ENCODE assay signal across 8 cellular contexts in genomic region chr1:113872219-113872934, GRCh38. TPM values are rescaled to one million over a fixed set of nuclear protein-coding genes. Genes with fewer than 3 reads are reported as not detected.
DNase-seq lines count a peak whose midpoint lies in the region; ATAC-seq and TF ChIP-seq lines count a peak whose summit lies in the region.

No MANE protein-coding gene starts in this region.

- no peak for TF ChIP-seq CTCF in PC-9 (conservative IDR thresholded peaks at IDR 0.05)
- no peak for TF ChIP-seq CTCF in hepatocyte (IDR thresholded peaks at IDR 0.05; ENCODE audit: poor library complexity)

- H3K9me2 ChIP-seq in PC-9 (ENCODE audit: insufficient read depth) (no peaks in the 10 kb centered on the region), hepatocyte (replicated peaks; ENCODE audit: insufficient read depth) (no peaks in the 10 kb centered on the region)

- intact Hi-C loops in PC-9 (cut with micrococcal nuclease; ENCODE audit: unreplicated experiment): no loop called here

- POLR2A ChIA-PET in PC-9 (lab: Charles Lee; ENCODE audit: unreplicated experiment): no interaction called here

- peak; percentile 7 for ATAC-seq in GM21737 (IDR thresholded peaks at IDR 0.05; ENCODE audit: unreplicated experiment)

- peaks cover 13% of the 10 kb centered on the region for H3F3A ChIP-seq in PC-9 (ENCODE audit: insufficient read depth, low read depth)

- H3K27me3 ChIP-seq in ACC112 (ENCODE audit: insufficient read depth, low read length) (no peaks in the 10 kb centered on the region), PC-9 (ENCODE audit: insufficient read depth, low read depth) (no peaks in the 10 kb centered on the region), hepatocyte (no peaks in the 10 kb centered on the region)

- H3K36me3 ChIP-seq in ACC112 (ENCODE audit: insufficient read depth, low read length) (no peaks in the 10 kb centered on the region), PC-9 (ENCODE audit: low read depth) (no peaks in the 10 kb centered on the region), hepatocyte (replicated peaks; ENCODE audit: insufficient read depth, low read depth) (no peaks in the 10 kb centered on the region)

- H2AFZ ChIP-seq in ACC112 (ENCODE audit: low read length, unreplicated experiment) (peak overlapping the region; percentile 52), PC-9 (peak overlapping the region; percentile 15; the same call in 1 of the 2 replicates), hepatocyte (no peak overlapping the region)

- peaks cover 14% of the 10 kb centered on the region for H3K4me1 ChIP-seq in ACC112 (ENCODE audit: control insufficient read depth, insufficient read depth, low read length, unreplicated experiment)
- H3K4me1 ChIP-seq in PC-9 (replicated peaks; ENCODE audit: insufficient read depth): peaks cover 26% of the 10 kb centered on the region; the same call in 1 of the 2 replicates
- H3K4me1 ChIP-seq in hepatocyte (ENCODE audit: insufficient read depth): no peaks in the 10 kb centered on the region

- H4K20me1 ChIP-seq in PC-9 (ENCODE audit: insufficient read depth) (no peaks in the 10 kb centered on the region), hepatocyte (ENCODE audit: insufficient read depth, poor library complexity, severe bottlenecking) (no peaks in the 10 kb centered on the region)

- DNase-seq in PC-9: no peak
- DNase-seq in fibroblast of gingiva (ENCODE audit: low read depth): peak; percentile 58
- no peak for DNase-seq in hepatocyte (ENCODE audit: low spot score)
- DNase-seq in anterior cingulate cortex (lab: John Stamatoyannopoulos, UW): no peak
- no peak for DNase-seq in NCI-H2196 (lab: John Stamatoyannopoulos, UW; ENCODE audit: unreplicated experiment)
- no peak for DNase-seq in NCI-H2171 treated with DMSO at 0.1 percent for 48 hours (lab: John Stamatoyannopoulos, UW)

- H3K4me2 ChIP-seq in PC-9: no peak overlapping the region
- no peak overlapping the region for H3K4me2 ChIP-seq in hepatocyte

- H3K79me2 ChIP-seq in ACC112 (ENCODE audit: control insufficient read depth, insufficient read depth, low read length, unreplicated experiment) (no peaks in the 10 kb centered on the region), PC-9 (ENCODE audit: low read depth) (no peaks in the 10 kb centered on the region), hepatocyte (no peaks in the 10 kb centered on the region)

- BruUV-seq in PC-9 (replicated peaks; lab: Mats Ljungman, UMichigan): no TSS peak

- H3K27ac ChIP-seq in ACC112 (ENCODE audit: low read depth, low read length) (no peak overlapping the region), PC-9 (no peak overlapping the region), hepatocyte (no peak overlapping the region)

- H3K4me3 ChIP-seq in ACC112 (ENCODE audit: low read depth, low read length) (no peak overlapping the region), PC-9 (no peak overlapping the region), hepatocyte (no peak overlapping the region)

- H3K9me3 ChIP-seq in PC-9 (ENCODE audit: insufficient read depth, low read depth) (peaks cover 3% of the 10 kb centered on the region; the same call in 1 of the 2 replicates), hepatocyte (ENCODE audit: low read depth) (no peaks in the 10 kb centered on the region)

- CTCF ChIA-PET in PC-9 (lab: Charles Lee): interaction anchor here (0.6 kb wide), 1 partner anchor 58 kb away, joined by 6 read pairs; no protein-coding TSS in a partner anchor

RNA-seq across cellular contexts. Expression of gene PTPN22, which starts 0.9 kb away (rescaled TPM):
- total RNA-seq in PC-9 (2021): 0.11 TPM in 1 of 2 replicates, not detected in the other
- total RNA-seq in hepatocyte: 0.17 TPM in 1 of 2 replicates, not detected in the other
- 0.47 TPM in 1 of 2 replicates, not detected in the other for polyA plus RNA-seq in hepatocyte

RNA-seq across cellular contexts. Expression of gene BCL2L15, which starts 15.0 kb away (rescaled TPM):
- total RNA-seq in PC-9 (2021): 0.15 TPM in 1 of 2 replicates, not detected in the other
- total RNA-seq in hepatocyte: 0.80 and 3.0 TPM in 2 replicates
- polyA plus RNA-seq in hepatocyte: 0.66 and 0.84 TPM in 2 replicates

RNA-seq across cellular contexts. Expression of gene AP4B1, which starts 32.2 kb away (rescaled TPM):
- total RNA-seq in PC-9 (2021): 10.0 and 11.7 TPM in 2 replicates
- 9.8 and 11.4 TPM in 2 replicates for total RNA-seq in hepatocyte
- polyA plus RNA-seq in hepatocyte: 11.1 and 12.0 TPM in 2 replicates

RNA-seq across cellular contexts. Expression of gene DCLRE1B, which starts 32.7 kb away (rescaled TPM):
- total RNA-seq in PC-9 (2021) (10.1 and 11.2 TPM in 2 replicates), hepatocyte (6.0 and 6.6 TPM in 2 replicates)
- polyA plus RNA-seq in hepatocyte: 3.6 and 4.6 TPM in 2 replicates

RNA-seq across cellular contexts. Expression of gene HIPK1, which starts 56.7 kb away (rescaled TPM):
- 20.0 and 26.3 TPM in 2 replicates for total RNA-seq in PC-9 (2021)
- 31.6 and 34.1 TPM in 2 replicates for total RNA-seq in hepatocyte
- polyA plus RNA-seq in hepatocyte: 8.7 and 12.1 TPM in 2 replicates
